10 cellular contexts compared by ENCODE assay signal in genomic region chr6:70714716-70715257, GRCh38.
"Had no signal": no experiment of that assay in that cellular context is flagged by ENCODE, and none has a peak within 500 bp of the region (broad histone marks: within the 10 kb centered on the region; RNA-seq: fewer than 3 reads in every experiment).

No MANE protein-coding gene starts in this region.

- ATAC-seq: GM23338 had no signal

- DNase-seq: H9, HCEC 1CT, HFFc6, IMR-90, KBM-7 had no signal

- H2AFZ ChIP-seq: GM23338 had no signal

- FAIRE-seq: H1, H54 had no signal

- H3K4me3 ChIP-seq: GM23338 had no signal

- H3K4me2 ChIP-seq: GM23338, KMS-11 had no signal

- H3K27ac ChIP-seq: HL-60, KMS-11 had no signal

- H3K9ac ChIP-seq: KMS-11 had no signal
